In the genomic region with DNA sequence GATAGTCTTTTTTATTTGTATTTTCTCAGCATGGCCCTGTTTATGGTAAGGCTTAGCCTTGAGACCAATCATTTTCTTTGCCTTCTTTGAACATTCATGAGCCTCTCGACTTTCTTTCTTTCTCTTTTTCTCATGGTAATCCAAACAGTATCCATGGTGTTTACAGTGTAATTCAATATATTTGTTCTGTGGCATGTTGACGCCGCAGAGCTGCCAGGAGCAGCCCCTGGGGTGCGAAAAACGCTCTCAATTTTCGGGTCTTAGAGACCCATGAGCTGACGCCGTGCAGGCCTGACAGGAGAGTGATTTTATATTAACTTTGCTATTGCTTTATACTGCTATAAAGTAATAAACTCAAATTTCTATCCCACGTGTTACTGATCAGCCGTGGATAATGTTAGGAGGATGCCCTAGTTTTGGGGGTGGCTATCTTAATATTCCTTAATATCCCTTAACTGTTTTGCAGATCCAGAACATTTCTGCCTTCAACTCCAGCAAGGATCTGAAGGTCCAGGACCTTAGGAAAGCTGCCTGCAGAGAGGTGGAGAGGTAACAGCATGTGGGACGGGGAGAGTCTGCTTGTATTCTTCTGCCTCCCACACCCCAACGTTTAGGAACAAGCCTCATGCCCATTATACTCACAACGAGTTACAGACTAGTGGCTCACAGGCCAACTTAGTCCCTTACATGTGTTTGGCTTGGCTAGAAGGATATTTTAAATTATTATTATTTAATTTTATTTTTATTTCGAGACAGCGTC, we compare ENCODE assay signal across 1 cellular context.
TF ChIP-seq lines count a peak whose summit lies in the region.

No MANE protein-coding gene starts in this region.

TF ChIP-seq in WTC11, 78 proteins besides CTCF, POLR2A, EP300 and RAD21 (continued from another document):
- TF ChIP-seq NR3C1 (CRISPR knock-in tag; conservative IDR thresholded peaks at IDR 0.05; ENCODE audit: low read depth) (no peak), SP1 (CRISPR knock-in tag; conservative IDR thresholded peaks at IDR 0.05) (no peak), NFYB (CRISPR knock-in tag; conservative IDR thresholded peaks at IDR 0.05; ENCODE audit: low read depth) (no peak)
